32 cellular contexts compared by ENCODE assay signal in the genomic region with DNA sequence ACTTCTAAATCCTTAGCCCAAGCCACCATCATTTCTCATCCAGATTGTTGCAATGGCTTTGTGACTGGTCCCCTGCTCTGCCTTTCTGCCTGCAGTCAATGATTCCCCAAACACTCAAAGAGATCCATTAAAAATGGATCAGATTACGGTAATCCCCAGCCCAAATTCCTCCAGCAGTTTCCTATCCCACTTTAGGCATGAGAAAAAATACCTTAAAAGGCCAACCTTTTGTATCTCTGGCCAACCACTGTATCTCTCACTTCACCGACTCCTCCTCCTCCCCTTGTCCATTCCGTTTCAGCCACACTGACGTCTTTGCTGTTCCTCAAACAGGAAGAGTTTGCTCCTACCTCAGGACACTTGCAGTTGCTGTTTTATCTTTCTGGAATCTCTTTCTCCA. TPM values are rescaled to one million over a fixed set of nuclear protein-coding genes. Genes with fewer than 3 reads are reported as not detected.
"Had no signal": no experiment of that assay in that cellular context is flagged by ENCODE, and none has a peak within 500 bp of the region (broad histone marks: within the 10 kb centered on the region; RNA-seq: fewer than 3 reads in every experiment).

No MANE protein-coding gene starts in this region.

- FAIRE-seq: islet of Langerhans, pancreas, small intestine had no signal

- H3K4me1 ChIP-seq: pancreas, prostate gland, sigmoid colon, upper lobe of right lung had no signal

- H3K27ac ChIP-seq: pancreas, prostate gland, sigmoid colon, upper lobe of right lung had no signal

- H3K36me3 ChIP-seq: pancreas, prostate gland, sigmoid colon, upper lobe of right lung had no signal

- H3K4me3 ChIP-seq: pancreas, prostate gland, sigmoid colon, upper lobe of right lung had no signal

- H3K9me3 ChIP-seq: pancreas, prostate gland, sigmoid colon, upper lobe of right lung had no signal

- H3K27me3 ChIP-seq: pancreas, sigmoid colon, upper lobe of right lung had no signal

- ATAC-seq: activated naive CD8-positive, alpha-beta T cell treated with anti-CD3 and anti-CD28 coated beads, Interleukin-2, amount 50 U/mL, for 24 hours; esophagus mucosa; naive thymus-derived CD4-positive, alpha-beta T cell; pancreas; stimulated activated memory B cell treated with anti-CD40 and anti-IgM and Interleukin-4, amounts not matched to agents 10 μg/mL and 1 μg/mL and 100 μg/mL, for 72 hours; stimulated activated naive CD8-positive, alpha-beta T cell treated with anti-CD3 and anti-CD28 coated beads, Interleukin-15, amount 100 ng/mL, for 72 hours; T-helper 17 cell; upper lobe of right lung had no signal

- DNase-seq: activated CD4-positive, alpha-beta memory T cell treated with anti-CD3 and anti-CD28 coated beads, Interleukin-2, amount 10 ng/mL, durations not matched to agents 7 days and 5 days; activated CD4-positive, alpha-beta T cell treated with anti-CD3 and anti-CD28 coated beads for 1 hour; activated CD4-positive, alpha-beta T cell treated with anti-CD3 and anti-CD28 coated beads, Interleukin-2, amount 10 ng/mL, durations not matched to agents 7 days and 5 days; activated CD8-positive, alpha-beta memory T cell treated with anti-CD3 and anti-CD28 coated beads, Interleukin-2, amount 50 U/mL, for 48 hours; activated gamma-delta T cell; activated naive CD4-positive, alpha-beta T cell treated with anti-CD3 and anti-CD28 coated beads, Interleukin-2, amount 50 U/mL, for 16 hours; activated naive CD8-positive, alpha-beta T cell treated with anti-CD3 and anti-CD28 coated beads, Interleukin-2, amount 50 U/mL, for 24 hours; activated T-cell treated with anti-CD3 and anti-CD28 coated beads, Interleukin-2, amount 50 U/mL, for 24 hours; amygdala; central memory CD4-positive, alpha-beta T cell; endodermal cell; foreskin fibroblast; head of caudate nucleus; midbrain; naive thymus-derived CD4-positive, alpha-beta T cell; nucleus accumbens; pancreas; retina; sigmoid colon; small intestine; stimulated activated CD4-positive, alpha-beta T cell treated with anti-CD3 and anti-CD28 coated beads, Interleukin-4, amount 100 ng/mL, for 4 hours; stimulated activated CD8-positive, alpha-beta memory T cell treated with anti-CD3 and anti-CD28 coated beads, Interleukin-4, amount 100 ng/mL, for 48 hours; stimulated activated naive CD8-positive, alpha-beta T cell treated with anti-CD3 and anti-CD28 coated beads, Interleukin-15, amount 100 ng/mL, for 72 hours; substantia nigra; T-helper 17 cell; upper lobe of right lung had no signal

RNA-seq across cellular contexts. Expression of a gene that starts 43.3 kb away (rescaled TPM):
- total RNA-seq: activated CD4-positive, alpha-beta memory T cell treated with anti-CD3 and anti-CD28 coated beads, Interleukin-2, amount 10 ng/mL, durations not matched to agents 7 days and 5 days; activated CD4-positive, alpha-beta T cell treated with anti-CD3 and anti-CD28 coated beads, Interleukin-2, amount 10 ng/mL, durations not matched to agents 7 days and 5 days; endodermal cell; esophagus mucosa; lower leg skin; naive thymus-derived CD4-positive, alpha-beta T cell; pancreas; prostate gland; sigmoid colon; T-helper 17 cell; upper lobe of right lung had no signal
- polyA plus RNA-seq: naive thymus-derived CD4-positive, alpha-beta T cell; pancreas; sigmoid colon; small intestine; thymus had no signal
